ENCODE assay signal across 14 cellular contexts in the genomic region with DNA sequence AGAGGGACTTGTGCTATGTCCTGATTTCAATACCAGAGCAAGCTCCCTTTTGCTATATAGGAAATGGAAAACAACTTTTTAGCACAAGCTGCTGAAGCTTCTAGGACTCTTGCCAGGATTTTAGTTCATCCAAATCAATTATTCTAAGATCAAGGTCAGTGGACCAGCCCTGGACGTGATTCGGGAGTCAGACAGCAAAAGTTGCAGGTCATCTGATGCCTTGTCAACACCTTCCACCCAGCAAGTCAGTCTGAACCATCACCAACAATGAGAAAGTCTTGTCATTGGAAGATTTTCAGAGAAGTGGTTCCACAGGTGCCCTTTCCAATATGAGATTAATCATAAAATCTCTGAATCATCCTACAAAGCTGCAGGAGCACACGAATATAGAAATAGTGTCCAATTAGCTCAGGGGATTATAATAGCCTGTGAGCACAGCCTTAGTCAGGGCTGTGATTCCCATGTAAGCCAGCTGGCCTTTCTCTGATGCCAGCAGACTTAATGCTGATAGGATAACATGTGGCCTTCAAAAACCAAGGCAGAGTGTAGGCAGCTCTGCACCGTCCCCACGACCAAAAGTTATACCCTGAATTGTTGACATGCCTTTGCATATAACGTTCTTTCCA.
DNase-seq lines count a peak whose midpoint lies in the region; ATAC-seq and TF ChIP-seq lines count a peak whose summit lies in the region.
"Had no signal": no experiment of that assay in that cellular context is flagged by ENCODE, and none has a peak within 500 bp of the region (broad histone marks: within the 10 kb centered on the region; RNA-seq: fewer than 3 reads in every experiment).

No MANE protein-coding gene starts in this region.

- H4K20me1 ChIP-seq in GM23338 (replicated peaks; ENCODE audit: insufficient read depth): no peaks in the 10 kb centered on the region
- no peaks in the 10 kb centered on the region for H4K20me1 ChIP-seq in OCI-LY7 (ENCODE audit: insufficient read depth, low read length)

- H3K4me3 Mint-ChIP-seq in GM23338: no peak overlapping the region
- H3K4me3 Mint-ChIP-seq: activated T-helper 17 cell treated with anti-CD3 and anti-CD28 coated beads, Interleukin-2, amount 50 U/mL, for 72 hours; natural killer cell had no signal

- H3K4me2 ChIP-seq in mesenchymal stem cell (ENCODE audit: low read length, poor library complexity, severe bottlenecking) (no peak overlapping the region), GM23338 (no peak overlapping the region), OCI-LY7 (ENCODE audit: low read length) (no peak overlapping the region)

- no peak for ATAC-seq in GM23338
- no peak for ATAC-seq in HG02759 (IDR thresholded peaks at IDR 0.05; ENCODE audit: unreplicated experiment)
- ATAC-seq: activated T-helper 17 cell treated with anti-CD3 and anti-CD28 coated beads, Interleukin-2, amount 50 U/mL, for 72 hours; natural killer cell had no signal

- H3K23ac ChIP-seq in mesenchymal stem cell (ENCODE audit: low read length in 2 of 2): no peak overlapping the region

- H3K9me2 ChIP-seq in GM23338 (ENCODE audit: insufficient read depth) (no peaks in the 10 kb centered on the region; the same call in 1 of the 2 replicates), OCI-LY7 (ENCODE audit: insufficient read depth, low read length) (no peaks in the 10 kb centered on the region)

- H3K4me1 Mint-ChIP-seq in GM23338: no peaks in the 10 kb centered on the region; the same call in 2 of the 3 replicates
- H3K4me1 Mint-ChIP-seq: activated T-helper 17 cell treated with anti-CD3 and anti-CD28 coated beads, Interleukin-2, amount 50 U/mL, for 72 hours; natural killer cell had no signal

- H3K4me1 ChIP-seq in mesenchymal stem cell (ENCODE audit: control insufficient read depth, insufficient read depth, low read depth, low read length) (no peaks in the 10 kb centered on the region), GM23338 (ENCODE audit: insufficient read depth) (no peaks in the 10 kb centered on the region), OCI-LY7 (ENCODE audit: insufficient read depth, low read length, poor library complexity, severe bottlenecking) (no peaks in the 10 kb centered on the region)

- no peak overlapping the region for H2BK5ac ChIP-seq in mesenchymal stem cell (ENCODE audit: low read depth, low read length, poor library complexity, severe bottlenecking)

- WGBS in mesenchymal stem cell: 90% methylated on average over 6 of the region's 6 CpGs

- no peaks in the 10 kb centered on the region for H3K9me3 ChIP-seq in mesenchymal stem cell (ENCODE audit: control insufficient read depth, low read length)
- H3K9me3 ChIP-seq in OCI-LY7 (ENCODE audit: low read length): no peaks in the 10 kb centered on the region

- H3K79me2 ChIP-seq in GM23338 (replicated peaks; ENCODE audit: insufficient read depth) (no peaks in the 10 kb centered on the region), OCI-LY7 (ENCODE audit: insufficient read depth, low read depth, low read length) (no peaks in the 10 kb centered on the region)

- H3K36me3 ChIP-seq in mesenchymal stem cell (ENCODE audit: control insufficient read depth in 1 of 2, insufficient read depth in 2 of 2, low read depth in 1 of 2, low read length in 2 of 2) (no peaks in the 10 kb centered on the region), GM23338 (ENCODE audit: insufficient read depth) (no peaks in the 10 kb centered on the region), OCI-LY7 (ENCODE audit: insufficient read depth, low read length) (no peaks in the 10 kb centered on the region)

- H3K27me3 ChIP-seq in mesenchymal stem cell (ENCODE audit: control insufficient read depth in 1 of 2, insufficient read depth in 1 of 2, low read length in 2 of 2): no peaks in the 10 kb centered on the region
- no peaks in the 10 kb centered on the region for H3K27me3 ChIP-seq in GM23338 (ENCODE audit: insufficient read depth)

- no peak overlapping the region for H3K27ac ChIP-seq in mesenchymal stem cell (ENCODE audit: low read length, poor library complexity, severe bottlenecking)
- H3K27ac ChIP-seq in GM23338 (ENCODE audit: low read depth): no peak overlapping the region
- no peak overlapping the region for H3K27ac ChIP-seq in OCI-LY7 (ENCODE audit: low read depth, low read length, poor library complexity, severe bottlenecking)

- H3K27ac Mint-ChIP-seq in GM23338: no peak overlapping the region
- H3K27ac Mint-ChIP-seq: activated T-helper 17 cell treated with anti-CD3 and anti-CD28 coated beads, Interleukin-2, amount 50 U/mL, for 72 hours; natural killer cell had no signal

- H3K4me3 ChIP-seq in cardiac fibroblast (replicated peaks in 1 of 2; ENCODE audit: low read depth in 2 of 2, low read length in 2 of 2) (no peak overlapping the region), mesenchymal stem cell (ENCODE audit: insufficient read depth in 1 of 2, low read depth in 1 of 2, low read length in 2 of 2) (peak overlapping the region in 1 of 2 experiments; percentile 51), GM23338 (no peak overlapping the region), OCI-LY7 (ENCODE audit: low read depth, low read length, poor library complexity, severe bottlenecking) (no peak overlapping the region)

- no peaks in the 10 kb centered on the region for H3K79me1 ChIP-seq in mesenchymal stem cell (replicated peaks; ENCODE audit: low read length, poor library complexity, severe bottlenecking)

- no peaks in the 10 kb centered on the region for H3F3A ChIP-seq in GM23338 (replicated peaks; ENCODE audit: low read depth)

- H3K4ac ChIP-seq in mesenchymal stem cell (ENCODE audit: low read depth in 1 of 2, low read length in 2 of 2): no peak overlapping the region

- intact Hi-C loops in OCI-LY7 (cut with micrococcal nuclease; ENCODE audit: unreplicated experiment): no loop called here

- H2BK15ac ChIP-seq in mesenchymal stem cell (ENCODE audit: low read depth, poor library complexity, severe bottlenecking): no peak overlapping the region

- H4K8ac ChIP-seq in mesenchymal stem cell (ENCODE audit: low read length): no peak overlapping the region

- no peak overlapping the region for H2AFZ ChIP-seq in mesenchymal stem cell (ENCODE audit: low read depth, low read length)
- no peak overlapping the region for H2AFZ ChIP-seq in GM23338
- H2AFZ ChIP-seq in OCI-LY7 (ENCODE audit: low read length): no peak overlapping the region

- BruUV-seq in OCI-LY7 (replicated peaks; lab: Mats Ljungman, UMichigan): no TSS peak

- CTCF ChIA-PET in OCI-LY7 (lab: Charles Lee; ENCODE audit: unreplicated experiment): no interaction called here

- H3K36me3 Mint-ChIP-seq in GM23338 (ENCODE audit: low read depth): no peaks in the 10 kb centered on the region
- H3K36me3 Mint-ChIP-seq: natural killer cell had no signal

- no peak for TF ChIP-seq CTCF in AG09319 (IDR thresholded peaks at IDR 0.05; ENCODE audit: low read depth, low read length)
- TF ChIP-seq CTCF in cardiac fibroblast (IDR thresholded peaks at IDR 0.05; ENCODE audit: low read depth, low read length): no peak
- TF ChIP-seq CTCF in GM23338 (conservative IDR thresholded peaks at IDR 0.05; ENCODE audit: low read depth in 2 of 2): no peak
- TF ChIP-seq CTCF in OCI-LY7 (conservative IDR thresholded peaks at IDR 0.05; ENCODE audit: low read length): no peak

- H3K9me3 Mint-ChIP-seq in GM23338: no peaks in the 10 kb centered on the region
- H3K9me3 Mint-ChIP-seq: activated T-helper 17 cell treated with anti-CD3 and anti-CD28 coated beads, Interleukin-2, amount 50 U/mL, for 72 hours had no signal

- no peak overlapping the region for H2BK120ac ChIP-seq in mesenchymal stem cell (ENCODE audit: low read depth, low read length)

- H3K27me3 Mint-ChIP-seq in GM23338 (ENCODE audit: insufficient read depth, low read depth, poor library complexity): peaks cover 1% of the 10 kb centered on the region
- H3K27me3 Mint-ChIP-seq: activated T-helper 17 cell treated with anti-CD3 and anti-CD28 coated beads, Interleukin-2, amount 50 U/mL, for 72 hours had no signal

- no peak overlapping the region for H3K18ac ChIP-seq in mesenchymal stem cell (ENCODE audit: low read depth in 1 of 2, low read length in 2 of 2)

- no peak overlapping the region for H2BK12ac ChIP-seq in mesenchymal stem cell (ENCODE audit: low read length in 2 of 2)

- peak; percentile 27 for DNase-seq in AG09319 (ENCODE audit: extremely low read depth, low read depth)
- DNase-seq in NCI-H446 treated with DMSO at 0.1 percent for 48 hours (lab: John Stamatoyannopoulos, UW): peak; percentile 53
- DNase-seq in cardiac fibroblast (ENCODE audit: low read depth in 2 of 2): peak; percentile 24 to 79
- DNase-seq in mesenchymal stem cell: peak; percentile 24
- DNase-seq in GM23338 (ENCODE audit: low spot score): no peak
- no peak for DNase-seq in H4 (ENCODE audit: low spot score)
- DNase-seq in OCI-LY7 (ENCODE audit: low spot score): no peak
- DNase-seq: activated CD4-positive, alpha-beta T cell treated with anti-CD3 and anti-CD28 coated beads for 4 hours; natural killer cell; NCI-H1105 treated with DMSO at 0.1 percent for 48 hours; NCI-H774; stimulated activated CD4-positive, alpha-beta T cell treated with anti-CD3 and anti-CD28 coated beads, Interleukin-15, amount 100 ng/mL, for 24 hours had no signal

- H4K91ac ChIP-seq in mesenchymal stem cell (ENCODE audit: low read length): no peak overlapping the region

- no peak overlapping the region for H3K14ac ChIP-seq in mesenchymal stem cell (ENCODE audit: low read length in 2 of 2)

- no peak overlapping the region for H2AK5ac ChIP-seq in mesenchymal stem cell (ENCODE audit: low read length, severe bottlenecking)

- peak overlapping the region; percentile 58 for H3K9ac ChIP-seq in mesenchymal stem cell (ENCODE audit: low read length)

- POLR2A ChIA-PET in OCI-LY7 (lab: Charles Lee): no interaction called here

TF ChIP-seq in GM23338, 12 proteins besides CTCF, POLR2A, EP300 and RAD21:
- TF ChIP-seq NANOG (IDR thresholded peaks at IDR 0.05; ENCODE audit: borderline replicate concordance) (no peak), POLR2AphosphoS5 (IDR thresholded peaks at IDR 0.05; ENCODE audit: low read depth) (no peak), CREB1 (CRISPR knock-in tag; IDR thresholded peaks at IDR 0.05; ENCODE audit: low read depth) (no peak), EZH2 (IDR thresholded peaks at IDR 0.05; ENCODE audit: low read depth, unreplicated experiment) (no peak), EZH2phosphoT487 (IDR thresholded peaks at IDR 0.05; ENCODE audit: unreplicated experiment) (no peak), ZNF331 (CRISPR knock-in tag; IDR thresholded peaks at IDR 0.05; ENCODE audit: low read depth) (no peak)

Comparison
In these comparisons a context has a peak if more than half of its experiments do, and no peak if none do; other contexts are left out.
1. DNase-seq: peak in AG09319 (single experiment), NCI-H446 treated with DMSO at 0.1 percent for 48 hours (single experiment), cardiac fibroblast (2 of 2) and mesenchymal stem cell (single experiment); none in GM23338 (single experiment), H4 (single experiment) and OCI-LY7 (single experiment).